23 cellular contexts compared by ENCODE assay signal in genomic region chrX:526295-527224, GRCh38.
A peak's percentile ranks its signal among the peaks of the same experiment; 100 is the strongest.
DNase-seq lines count a peak whose midpoint lies in the region; ATAC-seq and TF ChIP-seq lines count a peak whose summit lies in the region.
"Had no signal": no experiment of that assay in that cellular context is flagged by ENCODE, and none has a peak within 500 bp of the region (broad histone marks: within the 10 kb centered on the region; RNA-seq: fewer than 3 reads in every experiment).

No MANE protein-coding gene starts in this region.

- H3F3A ChIP-seq in GM23338 (replicated peaks; ENCODE audit: low read depth) = peaks cover 18% of the 10 kb centered on the region

- H3K4me1 ChIP-seq in BLaER1 = peaks cover 12% of the 10 kb centered on the region
- H3K4me1 ChIP-seq in GM23338 (ENCODE audit: insufficient read depth) = peaks cover 7% of the 10 kb centered on the region
- no peaks in the 10 kb centered on the region for H3K4me1 ChIP-seq in Peyer's patch
- no peaks in the 10 kb centered on the region for H3K4me1 ChIP-seq in left lung
- H3K4me1 ChIP-seq: gastroesophageal sphincter, left ventricle myocardium inferior, pancreas, right atrium auricular region, upper lobe of left lung had no signal

- no peak overlapping the region for H3K4me3 Mint-ChIP-seq in GM23338
- H3K4me3 Mint-ChIP-seq in activated CD8-positive, alpha-beta T cell treated with anti-CD3 and anti-CD28 coated beads for 36 hours = no peak overlapping the region
- H3K4me3 Mint-ChIP-seq in naive thymus-derived CD8-positive, alpha-beta T cell = no peak overlapping the region
- H3K4me3 Mint-ChIP-seq: CD14-positive monocyte, HFFc6 had no signal

- H3K27me3 Mint-ChIP-seq in GM23338 (ENCODE audit: insufficient read depth, low read depth, poor library complexity) = peaks cover 6% of the 10 kb centered on the region
- no peaks in the 10 kb centered on the region for H3K27me3 Mint-ChIP-seq in activated CD8-positive, alpha-beta T cell treated with anti-CD3 and anti-CD28 coated beads for 36 hours
- H3K27me3 Mint-ChIP-seq in naive thymus-derived CD8-positive, alpha-beta T cell = peaks cover 0 to 30% (median 18%) of the 10 kb centered on the region in 5 donors

- POLR2A ChIA-PET in activated CD8-positive, alpha-beta T cell treated with anti-CD3 and anti-CD28 coated beads for 36 hours (lab: Charles Lee) = no interaction called here
- POLR2A ChIA-PET in naive thymus-derived CD8-positive, alpha-beta T cell (lab: Charles Lee) = no interaction called here

- peaks cover 3% of the 10 kb centered on the region; the same call in 2 of the 3 replicates for H3K4me1 Mint-ChIP-seq in GM23338
- H3K4me1 Mint-ChIP-seq in activated CD8-positive, alpha-beta T cell treated with anti-CD3 and anti-CD28 coated beads for 36 hours (ENCODE audit: low read depth) = no peaks in the 10 kb centered on the region
- H3K4me1 Mint-ChIP-seq in naive thymus-derived CD8-positive, alpha-beta T cell = peaks cover 0 to 2% (median 0%) of the 10 kb centered on the region in 4 donors
- H3K4me1 Mint-ChIP-seq: CD14-positive monocyte had no signal

- H3K27ac ChIP-seq in BLaER1 (no peak overlapping the region), GM23338 (ENCODE audit: low read depth) (no peak overlapping the region), Peyer's patch (no peak overlapping the region), left lung (no peak overlapping the region)
- H3K27ac ChIP-seq: gastroesophageal sphincter, left ventricle myocardium inferior, pancreas, right atrium auricular region, upper lobe of left lung had no signal

- H2AFZ ChIP-seq in GM23338 = 0 out of 2 replicates have a peak overlapping the region, but pooled peaks have one; percentile 29

- no peak overlapping the region for H3K27ac Mint-ChIP-seq in GM23338
- no peak overlapping the region for H3K27ac Mint-ChIP-seq in activated CD8-positive, alpha-beta T cell treated with anti-CD3 and anti-CD28 coated beads for 36 hours
- H3K27ac Mint-ChIP-seq in naive thymus-derived CD8-positive, alpha-beta T cell = no peak overlapping the region
- H3K27ac Mint-ChIP-seq: HFFc6 had no signal

- intact Hi-C loops in activated CD8-positive, alpha-beta T cell treated with anti-CD3 and anti-CD28 coated beads for 36 hours (cut with micrococcal nuclease) = no loop called here
- intact Hi-C loops in left lung (cut with DNase I) = no loop called here

- TF ChIP-seq POLR2A in Peyer's patch (IDR thresholded peaks at IDR 0.05) = no peak

- peaks cover 45% of the 10 kb centered on the region for H3K36me3 Mint-ChIP-seq in GM23338 (ENCODE audit: low read depth)
- no peaks in the 10 kb centered on the region for H3K36me3 Mint-ChIP-seq in activated CD8-positive, alpha-beta T cell treated with anti-CD3 and anti-CD28 coated beads for 36 hours (ENCODE audit: low read depth)
- H3K36me3 Mint-ChIP-seq in naive thymus-derived CD8-positive, alpha-beta T cell = peaks cover 0 to 6% (median 1%) of the 10 kb centered on the region in 3 donors
- H3K36me3 Mint-ChIP-seq: CD14-positive monocyte had no signal

- DNase-seq in GM23338 (ENCODE audit: low spot score) = peak; percentile 34
- peak; percentile 12 for DNase-seq in activated CD8-positive, alpha-beta T cell treated with anti-CD3 and anti-CD28 coated beads for 36 hours
- peak in 6 of 10 donors; percentile 0 to 71 (median 20) for DNase-seq in naive thymus-derived CD8-positive, alpha-beta T cell
- DNase-seq in Peyer's patch = no peak
- DNase-seq in cerebellar nuclear complex (lab: John Stamatoyannopoulos, UW) = no peak
- no peak for DNase-seq in left lung
- DNase-seq: activated CD4-positive, alpha-beta T cell treated with anti-CD3 and anti-CD28 coated beads, Interleukin-2, amount 50 U/mL, for 48 hours; central memory CD4-positive, alpha-beta T cell; HFFc6; hypothalamus; left ventricle myocardium inferior; MV-4-11; NCI-H1436 treated with DMSO at 0.1 percent for 48 hours; NCI-H510A; pancreas; SIG-M5; stimulated activated CD4-positive, alpha-beta T cell treated with anti-CD3 and anti-CD28 coated beads, Interleukin-2, amount 100 ng/mL, for 24 hours; T-helper 9 cell; upper lobe of left lung had no signal

- TF ChIP-seq CTCF in GM23338 (conservative IDR thresholded peaks at IDR 0.05; ENCODE audit: low read depth in 2 of 2) = no peak
- TF ChIP-seq CTCF in activated CD8-positive, alpha-beta T cell treated with anti-CD3 and anti-CD28 coated beads for 36 hours (IDR thresholded peaks at IDR 0.05) = no peak
- TF ChIP-seq CTCF in Peyer's patch (IDR thresholded peaks at IDR 0.05) = no peak
- no peak for TF ChIP-seq CTCF in left lung (IDR thresholded peaks at IDR 0.05)

- peaks cover 16% of the 10 kb centered on the region for H3K9me3 ChIP-seq in BLaER1
- H3K9me3 ChIP-seq in Peyer's patch = no peaks in the 10 kb centered on the region
- H3K9me3 ChIP-seq in left lung = peaks cover 0 to 44% of the 10 kb centered on the region in 2 donors
- H3K9me3 ChIP-seq: pancreas had no signal

- no peaks in the 10 kb centered on the region for H3K36me3 ChIP-seq in BLaER1
- no peaks in the 10 kb centered on the region for H3K36me3 ChIP-seq in GM23338 (ENCODE audit: insufficient read depth)
- no peaks in the 10 kb centered on the region for H3K36me3 ChIP-seq in Peyer's patch
- H3K36me3 ChIP-seq in left lung = no peaks in the 10 kb centered on the region
- H3K36me3 ChIP-seq: gastroesophageal sphincter, left ventricle myocardium inferior, pancreas, right atrium auricular region, upper lobe of left lung had no signal

- H3K4me2 ChIP-seq in BLaER1 = peak overlapping the region; percentile 62
- no peak overlapping the region for H3K4me2 ChIP-seq in GM23338

- H4K20me1 ChIP-seq in BLaER1 (no peaks in the 10 kb centered on the region), GM23338 (replicated peaks; ENCODE audit: insufficient read depth) (no peaks in the 10 kb centered on the region)

- peaks cover 86% of the 10 kb centered on the region for H3K9me3 Mint-ChIP-seq in GM23338
- H3K9me3 Mint-ChIP-seq in activated CD8-positive, alpha-beta T cell treated with anti-CD3 and anti-CD28 coated beads for 36 hours = peaks cover 14% of the 10 kb centered on the region
- H3K9me3 Mint-ChIP-seq in naive thymus-derived CD8-positive, alpha-beta T cell = peaks cover 0 to 24% (median 8%) of the 10 kb centered on the region in 9 donors

- H3K4me3 ChIP-seq in BLaER1 (no peak overlapping the region), GM23338 (no peak overlapping the region), Peyer's patch (no peak overlapping the region), left lung (no peak overlapping the region)
- H3K4me3 ChIP-seq: gastroesophageal sphincter, left ventricle myocardium inferior, pancreas, right atrium auricular region, upper lobe of left lung had no signal

- H3K9me2 ChIP-seq in GM23338 (ENCODE audit: insufficient read depth) = no peaks in the 10 kb centered on the region

- no peaks in the 10 kb centered on the region for H3K79me2 ChIP-seq in GM23338 (replicated peaks; ENCODE audit: insufficient read depth)

- H3K27me3 ChIP-seq in BLaER1 = no peaks in the 10 kb centered on the region
- no peaks in the 10 kb centered on the region for H3K27me3 ChIP-seq in GM23338 (ENCODE audit: insufficient read depth)
- H3K27me3 ChIP-seq in Peyer's patch = no peaks in the 10 kb centered on the region
- H3K27me3 ChIP-seq in left lung = peaks cover 0 to 9% of the 10 kb centered on the region in 2 donors
- H3K27me3 ChIP-seq: pancreas, right atrium auricular region, upper lobe of left lung had no signal

- CTCF ChIA-PET in activated CD8-positive, alpha-beta T cell treated with anti-CD3 and anti-CD28 coated beads for 36 hours (lab: Charles Lee) = no interaction called here

- ATAC-seq in GM23338 (no peak), left lung (no peak)
- no peak for ATAC-seq in activated CD8-positive, alpha-beta T cell treated with anti-CD3 and anti-CD28 coated beads for 36 hours
- ATAC-seq in naive thymus-derived CD8-positive, alpha-beta T cell = peak in 1 of 2 donors; percentile 53
- ATAC-seq: gastroesophageal sphincter had no signal

- H3K9ac ChIP-seq in BLaER1 = no peak overlapping the region

TF ChIP-seq in GM23338, 12 proteins besides CTCF, POLR2A, EP300 and RAD21 (continues in another document):
- TF ChIP-seq STAT1 (IDR thresholded peaks at IDR 0.05; ENCODE audit: unreplicated experiment) = no peak

Comparison
In these comparisons a context has a peak if more than half of its experiments do, and no peak if none do; other contexts are left out.
1. DNase-seq: peak in GM23338 (single experiment), activated CD8-positive, alpha-beta T cell treated with anti-CD3 and anti-CD28 coated beads for 36 hours (single experiment) and naive thymus-derived CD8-positive, alpha-beta T cell (6 of 10); none in Peyer's patch (0 of 3), cerebellar nuclear complex (0 of 2) and left lung (0 of 2).